Comparison of ENCODE assay signal across 2 cellular contexts in the genomic region with DNA sequence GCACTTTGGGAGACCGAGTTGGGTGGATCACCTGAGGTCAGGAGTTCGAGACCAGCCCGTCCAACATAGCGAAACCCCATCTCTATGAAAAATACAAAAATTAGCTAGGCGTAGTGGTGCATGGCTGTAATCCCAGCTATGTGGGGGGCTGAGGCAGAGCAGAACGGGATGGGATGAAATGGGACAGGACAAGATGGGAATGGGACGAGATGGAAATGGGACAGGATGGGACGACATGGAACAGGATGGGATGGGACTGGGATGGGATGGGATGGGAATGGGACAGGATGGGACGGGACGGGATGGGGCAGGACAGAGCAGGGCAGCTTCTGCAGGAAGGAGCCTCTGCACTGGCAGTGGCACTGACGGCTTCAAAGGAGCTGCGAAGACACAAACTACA.
TF ChIP-seq lines count a peak whose summit lies in the region.

No MANE protein-coding gene starts in this region.

TF ChIP-seq in HEK293, 187 proteins besides CTCF, POLR2A, EP300 and RAD21 (continued from another document and continues in another):
- no peak for TF ChIP-seq PBX3 (CRISPR knock-in tag; IDR thresholded peaks at IDR 0.05)
- no peak for TF ChIP-seq ZNF664 (tag by site-specific recombination; IDR thresholded peaks at IDR 0.05)
- TF ChIP-seq, protein P1, sequence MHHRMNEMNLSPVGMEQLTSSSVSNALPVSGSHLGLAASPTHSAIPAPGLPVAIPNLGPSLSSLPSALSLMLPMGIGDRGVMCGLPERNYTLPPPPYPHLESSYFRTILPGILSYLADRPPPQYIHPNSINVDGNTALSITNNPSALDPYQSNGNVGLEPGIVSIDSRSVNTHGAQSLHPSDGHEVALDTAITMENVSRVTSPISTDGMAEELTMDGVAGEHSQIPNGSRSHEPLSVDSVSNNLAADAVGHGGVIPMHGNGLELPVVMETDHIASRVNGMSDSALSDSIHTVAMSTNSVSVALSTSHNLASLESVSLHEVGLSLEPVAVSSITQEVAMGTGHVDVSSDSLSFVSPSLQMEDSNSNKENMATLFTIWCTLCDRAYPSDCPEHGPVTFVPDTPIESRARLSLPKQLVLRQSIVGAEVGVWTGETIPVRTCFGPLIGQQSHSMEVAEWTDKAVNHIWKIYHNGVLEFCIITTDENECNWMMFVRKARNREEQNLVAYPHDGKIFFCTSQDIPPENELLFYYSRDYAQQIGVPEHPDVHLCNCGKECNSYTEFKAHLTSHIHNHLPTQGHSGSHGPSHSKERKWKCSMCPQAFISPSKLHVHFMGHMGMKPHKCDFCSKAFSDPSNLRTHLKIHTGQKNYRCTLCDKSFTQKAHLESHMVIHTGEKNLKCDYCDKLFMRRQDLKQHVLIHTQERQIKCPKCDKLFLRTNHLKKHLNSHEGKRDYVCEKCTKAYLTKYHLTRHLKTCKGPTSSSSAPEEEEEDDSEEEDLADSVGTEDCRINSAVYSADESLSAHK (tag by site-specific recombination; IDR thresholded peaks at IDR 0.05) = no peak
- no peak for TF ChIP-seq REST (tag by site-specific recombination; IDR thresholded peaks at IDR 0.05)
- TF ChIP-seq ZNF571 (tag by site-specific recombination; IDR thresholded peaks at IDR 0.05) = no peak
- TF ChIP-seq ZNF366 (tag by site-specific recombination; conservative IDR thresholded peaks at IDR 0.05) = 0 out of 2 replicates have a peak, but pooled peaks have one; percentile 19
- no peak for TF ChIP-seq INSM2 (tag by site-specific recombination; IDR thresholded peaks at IDR 0.05)
- TF ChIP-seq ZBTB7A (tag by site-specific recombination; IDR thresholded peaks at IDR 0.05; ENCODE audit: low read depth) = 0 out of 2 replicates have a peak, but pooled peaks have one; percentile 29
- TF ChIP-seq, protein P2, sequence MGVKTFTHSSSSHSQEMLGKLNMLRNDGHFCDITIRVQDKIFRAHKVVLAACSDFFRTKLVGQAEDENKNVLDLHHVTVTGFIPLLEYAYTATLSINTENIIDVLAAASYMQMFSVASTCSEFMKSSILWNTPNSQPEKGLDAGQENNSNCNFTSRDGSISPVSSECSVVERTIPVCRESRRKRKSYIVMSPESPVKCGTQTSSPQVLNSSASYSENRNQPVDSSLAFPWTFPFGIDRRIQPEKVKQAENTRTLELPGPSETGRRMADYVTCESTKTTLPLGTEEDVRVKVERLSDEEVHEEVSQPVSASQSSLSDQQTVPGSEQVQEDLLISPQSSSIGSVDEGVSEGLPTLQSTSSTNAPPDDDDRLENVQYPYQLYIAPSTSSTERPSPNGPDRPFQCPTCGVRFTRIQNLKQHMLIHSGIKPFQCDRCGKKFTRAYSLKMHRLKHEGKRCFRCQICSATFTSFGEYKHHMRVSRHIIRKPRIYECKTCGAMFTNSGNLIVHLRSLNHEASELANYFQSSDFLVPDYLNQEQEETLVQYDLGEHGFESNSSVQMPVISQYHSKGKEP (tag by site-specific recombination; IDR thresholded peaks at IDR 0.05) = no peak
- no peak for TF ChIP-seq HOXD13 (CRISPR knock-in tag; IDR thresholded peaks at IDR 0.05; ENCODE audit: borderline replicate concordance)
- TF ChIP-seq REPIN1 (tag by site-specific recombination; IDR thresholded peaks at IDR 0.05; ENCODE audit: low read depth) = no peak
- TF ChIP-seq ZNF174 (tag by site-specific recombination; IDR thresholded peaks at IDR 0.05) = no peak
- TF ChIP-seq ZNF19 (tag by site-specific recombination; IDR thresholded peaks at IDR 0.05; ENCODE audit: low read depth) = no peak

TF ChIP-seq in K562, 482 proteins besides CTCF, POLR2A, EP300 and RAD21 (continued from another document):
- TF ChIP-seq, protein P3, sequence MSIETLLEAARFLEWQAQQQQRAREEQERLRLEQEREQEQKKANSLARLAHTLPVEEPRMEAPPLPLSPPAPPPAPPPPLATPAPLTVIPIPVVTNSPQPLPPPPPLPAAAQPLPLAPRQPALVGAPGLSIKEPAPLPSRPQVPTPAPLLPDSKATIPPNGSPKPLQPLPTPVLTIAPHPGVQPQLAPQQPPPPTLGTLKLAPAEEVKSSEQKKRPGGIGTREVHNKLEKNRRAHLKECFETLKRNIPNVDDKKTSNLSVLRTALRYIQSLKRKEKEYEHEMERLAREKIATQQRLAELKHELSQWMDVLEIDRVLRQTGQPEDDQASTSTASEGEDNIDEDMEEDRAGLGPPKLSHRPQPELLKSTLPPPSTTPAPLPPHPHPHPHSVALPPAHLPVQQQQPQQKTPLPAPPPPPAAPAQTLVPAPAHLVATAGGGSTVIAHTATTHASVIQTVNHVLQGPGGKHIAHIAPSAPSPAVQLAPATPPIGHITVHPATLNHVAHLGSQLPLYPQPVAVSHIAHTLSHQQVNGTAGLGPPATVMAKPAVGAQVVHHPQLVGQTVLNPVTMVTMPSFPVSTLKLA (conservative IDR thresholded peaks at IDR 0.05) = no peak
- TF ChIP-seq ZNF589 (CRISPR knock-in tag; IDR thresholded peaks at IDR 0.05; ENCODE audit: low read depth) (no peak), PTRF (tag; IDR thresholded peaks at IDR 0.05) (no peak), POLR2B (IDR thresholded peaks at IDR 0.05; ENCODE audit: low read depth, partially characterized antibody) (peak; percentile 22), GABPA (tag; conservative IDR thresholded peaks at IDR 0.05; ENCODE audit: low read depth) (no peak)
